ENCODE assay signal across 1 cellular context in genomic region chr3:160399347-160400047, GRCh38.
TF ChIP-seq lines count a peak whose summit lies in the region.

Gene SMC4, plus strand, starts transcription at chr3:160399650. Its CDS starts 1,177 bp downstream, at chr3:160400827.

TF ChIP-seq in HepG2, 621 proteins besides CTCF, POLR2A, EP300 and RAD21 (continued from another document and continues in another):
- TF ChIP-seq HOMEZ (CRISPR knock-in tag; IDR thresholded peaks at IDR 0.05; ENCODE audit: low read depth) (no peak; the same call in 1 of the 2 replicates), HMG20B (CRISPR knock-in tag; conservative IDR thresholded peaks at IDR 0.05) (no peak), ZNF124 (CRISPR knock-in tag; IDR thresholded peaks at IDR 0.05) (no peak), ZNF704 (CRISPR knock-in tag; IDR thresholded peaks at IDR 0.05; ENCODE audit: borderline replicate concordance) (no peak), FOXA3 (CRISPR knock-in tag; IDR thresholded peaks at IDR 0.05) (no peak), SP1 (IDR thresholded peaks at IDR 0.05) (no peak), SP1 (CRISPR knock-in tag; IDR thresholded peaks at IDR 0.05) (no peak), PAXIP1 (CRISPR knock-in tag; conservative IDR thresholded peaks at IDR 0.05) (no peak), TMF1 (CRISPR knock-in tag; IDR thresholded peaks at IDR 0.05; ENCODE audit: low read depth) (0 out of 2 replicates have a peak, but pooled peaks have one; percentile 48), ZNF350 (CRISPR knock-in tag; IDR thresholded peaks at IDR 0.05; ENCODE audit: borderline replicate concordance, low read depth) (peak; percentile 49; the same call in 1 of the 2 replicates), PPARG (CRISPR knock-in tag; conservative IDR thresholded peaks at IDR 0.05) (no peak), CBFB (CRISPR knock-in tag; IDR thresholded peaks at IDR 0.05) (no peak), ZNF367 (CRISPR knock-in tag; IDR thresholded peaks at IDR 0.05; ENCODE audit: borderline replicate concordance) (no peak), RARA (CRISPR knock-in tag; IDR thresholded peaks at IDR 0.05) (0 out of 2 replicates have a peak, but pooled peaks have one; percentile 1), HOXA5 (CRISPR knock-in tag; IDR thresholded peaks at IDR 0.05) (no peak), FOXP1 (IDR thresholded peaks at IDR 0.05) (no peak), FOXP1 (CRISPR knock-in tag; IDR thresholded peaks at IDR 0.05) (no peak), ZNF879 (CRISPR knock-in tag; IDR thresholded peaks at IDR 0.05) (no peak), MED1 (CRISPR knock-in tag; IDR thresholded peaks at IDR 0.05) (0 out of 2 replicates have a peak, but pooled peaks have one; percentile 5), NKX3-1 (CRISPR knock-in tag; IDR thresholded peaks at IDR 0.05) (no peak), ZNF24 (IDR thresholded peaks at IDR 0.05) (0 out of 2 replicates have a peak, but pooled peaks have one; percentile 16), HMGXB3 (CRISPR knock-in tag; IDR thresholded peaks at IDR 0.05; ENCODE audit: borderline replicate concordance) (no peak), ZFP41 (CRISPR knock-in tag; IDR thresholded peaks at IDR 0.05; ENCODE audit: borderline replicate concordance) (no peak), KLF6 (CRISPR knock-in tag; IDR thresholded peaks at IDR 0.05) (no peak), DR1 (CRISPR knock-in tag; IDR thresholded peaks at IDR 0.05) (0 out of 2 replicates have a peak, but pooled peaks have one; percentile 29), DNMT1 (CRISPR knock-in tag; IDR thresholded peaks at IDR 0.05) (no peak), ELF3 (CRISPR knock-in tag; IDR thresholded peaks at IDR 0.05) (no peak; the same call in 1 of the 2 replicates), MLX (CRISPR knock-in tag; IDR thresholded peaks at IDR 0.05) (no peak), REXO4 (CRISPR knock-in tag; IDR thresholded peaks at IDR 0.05; ENCODE audit: borderline replicate concordance) (no peak), RBAK (CRISPR knock-in tag; IDR thresholded peaks at IDR 0.05) (no peak), ZNF468 (CRISPR knock-in tag; IDR thresholded peaks at IDR 0.05) (no peak), RELA (CRISPR knock-in tag; IDR thresholded peaks at IDR 0.05) (no peak), ZNF674 (CRISPR knock-in tag; IDR thresholded peaks at IDR 0.05; ENCODE audit: low read depth) (no peak), GTF2F1 (IDR thresholded peaks at IDR 0.05; ENCODE audit: low read length) (no peak), ZFP90 (CRISPR knock-in tag; IDR thresholded peaks at IDR 0.05; ENCODE audit: borderline replicate concordance) (no peak), RBM22 (optimal IDR thresholded peaks at IDR 0.05; ENCODE audit: low read length) (no peak), ZNF44 (CRISPR knock-in tag; IDR thresholded peaks at IDR 0.05) (no peak), U2AF2 (IDR thresholded peaks at IDR 0.05; ENCODE audit: low read depth, low read length) (no peak)
- TF ChIP-seq, protein P1, sequence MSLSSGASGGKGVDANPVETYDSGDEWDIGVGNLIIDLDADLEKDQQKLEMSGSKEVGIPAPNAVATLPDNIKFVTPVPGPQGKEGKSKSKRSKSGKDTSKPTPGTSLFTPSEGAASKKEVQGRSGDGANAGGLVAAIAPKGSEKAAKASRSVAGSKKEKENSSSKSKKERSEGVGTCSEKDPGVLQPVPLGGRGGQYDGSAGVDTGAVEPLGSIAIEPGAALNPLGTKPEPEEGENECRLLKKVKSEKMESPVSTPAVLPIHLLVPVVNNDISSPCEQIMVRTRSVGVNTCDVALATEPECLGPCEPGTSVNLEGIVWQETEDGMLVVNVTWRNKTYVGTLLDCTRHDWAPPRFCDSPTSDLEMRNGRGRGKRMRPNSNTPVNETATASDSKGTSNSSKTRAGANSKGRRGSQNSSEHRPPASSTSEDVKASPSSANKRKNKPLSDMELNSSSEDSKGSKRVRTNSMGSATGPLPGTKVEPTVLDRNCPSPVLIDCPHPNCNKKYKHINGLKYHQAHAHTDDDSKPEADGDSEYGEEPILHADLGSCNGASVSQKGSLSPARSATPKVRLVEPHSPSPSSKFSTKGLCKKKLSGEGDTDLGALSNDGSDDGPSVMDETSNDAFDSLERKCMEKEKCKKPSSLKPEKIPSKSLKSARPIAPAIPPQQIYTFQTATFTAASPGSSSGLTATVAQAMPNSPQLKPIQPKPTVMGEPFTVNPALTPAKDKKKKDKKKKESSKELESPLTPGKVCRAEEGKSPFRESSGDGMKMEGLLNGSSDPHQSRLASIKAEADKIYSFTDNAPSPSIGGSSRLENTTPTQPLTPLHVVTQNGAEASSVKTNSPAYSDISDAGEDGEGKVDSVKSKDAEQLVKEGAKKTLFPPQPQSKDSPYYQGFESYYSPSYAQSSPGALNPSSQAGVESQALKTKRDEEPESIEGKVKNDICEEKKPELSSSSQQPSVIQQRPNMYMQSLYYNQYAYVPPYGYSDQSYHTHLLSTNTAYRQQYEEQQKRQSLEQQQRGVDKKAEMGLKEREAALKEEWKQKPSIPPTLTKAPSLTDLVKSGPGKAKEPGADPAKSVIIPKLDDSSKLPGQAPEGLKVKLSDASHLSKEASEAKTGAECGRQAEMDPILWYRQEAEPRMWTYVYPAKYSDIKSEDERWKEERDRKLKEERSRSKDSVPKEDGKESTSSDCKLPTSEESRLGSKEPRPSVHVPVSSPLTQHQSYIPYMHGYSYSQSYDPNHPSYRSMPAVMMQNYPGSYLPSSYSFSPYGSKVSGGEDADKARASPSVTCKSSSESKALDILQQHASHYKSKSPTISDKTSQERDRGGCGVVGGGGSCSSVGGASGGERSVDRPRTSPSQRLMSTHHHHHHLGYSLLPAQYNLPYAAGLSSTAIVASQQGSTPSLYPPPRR (CRISPR knock-in tag; IDR thresholded peaks at IDR 0.05; ENCODE audit: borderline replicate concordance): no peak
- TF ChIP-seq, protein P2, sequence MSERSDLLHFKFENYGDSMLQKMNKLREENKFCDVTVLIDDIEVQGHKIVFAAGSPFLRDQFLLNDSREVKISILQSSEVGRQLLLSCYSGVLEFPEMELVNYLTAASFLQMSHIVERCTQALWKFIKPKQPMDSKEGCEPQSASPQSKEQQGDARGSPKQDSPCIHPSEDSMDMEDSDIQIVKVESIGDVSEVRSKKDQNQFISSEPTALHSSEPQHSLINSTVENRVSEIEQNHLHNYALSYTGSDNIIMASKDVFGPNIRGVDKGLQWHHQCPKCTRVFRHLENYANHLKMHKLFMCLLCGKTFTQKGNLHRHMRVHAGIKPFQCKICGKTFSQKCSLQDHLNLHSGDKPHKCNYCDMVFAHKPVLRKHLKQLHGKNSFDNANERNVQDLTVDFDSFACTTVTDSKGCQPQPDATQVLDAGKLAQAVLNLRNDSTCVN (CRISPR knock-in tag; IDR thresholded peaks at IDR 0.05; ENCODE audit: borderline replicate concordance): no peak
- TF ChIP-seq, protein P3, sequence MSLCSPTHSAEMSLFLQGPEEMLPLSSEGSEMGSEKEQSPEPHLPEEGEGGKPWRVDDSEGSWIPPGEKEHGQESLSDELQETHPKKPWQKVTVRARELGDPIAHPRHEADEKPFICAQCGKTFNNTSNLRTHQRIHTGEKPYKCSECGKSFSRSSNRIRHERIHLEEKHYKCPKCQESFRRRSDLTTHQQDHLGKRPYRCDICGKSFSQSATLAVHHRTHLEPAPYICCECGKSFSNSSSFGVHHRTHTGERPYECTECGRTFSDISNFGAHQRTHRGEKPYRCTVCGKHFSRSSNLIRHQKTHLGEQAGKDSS (CRISPR knock-in tag; IDR thresholded peaks at IDR 0.05; ENCODE audit: borderline replicate concordance, low read depth): no peak
- TF ChIP-seq, protein P4, sequence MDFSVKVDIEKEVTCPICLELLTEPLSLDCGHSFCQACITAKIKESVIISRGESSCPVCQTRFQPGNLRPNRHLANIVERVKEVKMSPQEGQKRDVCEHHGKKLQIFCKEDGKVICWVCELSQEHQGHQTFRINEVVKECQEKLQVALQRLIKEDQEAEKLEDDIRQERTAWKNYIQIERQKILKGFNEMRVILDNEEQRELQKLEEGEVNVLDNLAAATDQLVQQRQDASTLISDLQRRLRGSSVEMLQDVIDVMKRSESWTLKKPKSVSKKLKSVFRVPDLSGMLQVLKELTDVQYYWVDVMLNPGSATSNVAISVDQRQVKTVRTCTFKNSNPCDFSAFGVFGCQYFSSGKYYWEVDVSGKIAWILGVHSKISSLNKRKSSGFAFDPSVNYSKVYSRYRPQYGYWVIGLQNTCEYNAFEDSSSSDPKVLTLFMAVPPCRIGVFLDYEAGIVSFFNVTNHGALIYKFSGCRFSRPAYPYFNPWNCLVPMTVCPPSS (IDR thresholded peaks at IDR 0.05): no peak
